ENCODE assay signal across 8 cellular contexts in genomic region chr1:21254335-21254951, GRCh38. TPM values are rescaled to one million over a fixed set of nuclear protein-coding genes. Genes with fewer than 3 reads are reported as not detected.
DNase-seq lines count a peak whose midpoint lies in the region; ATAC-seq and TF ChIP-seq lines count a peak whose summit lies in the region.

No MANE protein-coding gene starts in this region.

- WGBS in transverse colon (ENCODE audit: low coverage in 1 of 2), 2 donors, result 68 to 81% methylated on average over 5 to 8 of the region's 8 CpGs

- peaks cover 15% of the 10 kb centered on the region for H3K36me3 ChIP-seq in colonic mucosa
- H3K36me3 ChIP-seq in transverse colon, result peaks cover 0 to 12% (median 5%) of the 10 kb centered on the region in 4 donors

- H3K27ac ChIP-seq in colonic mucosa, result peak overlapping the region; percentile 19
- H3K27ac ChIP-seq in transverse colon, result peak overlapping the region; percentile 49 to 88 (median 84)

- H3K9ac ChIP-seq in colonic mucosa (ENCODE audit: low read depth in 2 of 2, low read length in 2 of 2), result no peak overlapping the region

- no peaks in the 10 kb centered on the region for H3K4me1 Mint-ChIP-seq in mesothelial cell of epicardium

- H3K27me3 Mint-ChIP-seq in mesothelial cell of epicardium (ENCODE audit: low read depth), result no peaks in the 10 kb centered on the region

- H3K4me3 Mint-ChIP-seq in mesothelial cell of epicardium, result no peak overlapping the region

- H3K4me3 ChIP-seq in colonic mucosa (no peak overlapping the region), transverse colon (no peak overlapping the region)

- TF ChIP-seq CTCF in colonic mucosa (IDR thresholded peaks at IDR 0.05) (no peak), mesothelial cell of epicardium (IDR thresholded peaks at IDR 0.05; ENCODE audit: unreplicated experiment) (no peak), transverse colon (IDR thresholded peaks at IDR 0.05) (no peak)

- H3K36me3 Mint-ChIP-seq in mesothelial cell of epicardium, result peaks cover 5% of the 10 kb centered on the region

- H3K27me3 ChIP-seq in colonic mucosa (no peaks in the 10 kb centered on the region), transverse colon (no peaks in the 10 kb centered on the region)

- in situ Hi-C loops in transverse colon (cut with MboI; ENCODE audit: low pct_ligation_motif_present in 1 of 4, low pct_unique_long_range_greater_than_20kb in 1 of 4, low sequenced_read_pairs in 3 of 4), result loop anchor here in 3 of 4 donors (5.0 to 10.0 kb wide), 2 partner anchors 110 to 113 kb away; no protein-coding TSS in a partner anchor

- no peak for TF ChIP-seq EP300 in transverse colon (IDR thresholded peaks at IDR 0.05; ENCODE audit: low read depth)

- ATAC-seq in GM19463 (IDR thresholded peaks at IDR 0.05; ENCODE audit: unreplicated experiment) (no peak), GM21381 (IDR thresholded peaks at IDR 0.05; ENCODE audit: unreplicated experiment) (no peak)

- peaks cover 13% of the 10 kb centered on the region for H3K4me1 ChIP-seq in colonic mucosa
- peaks cover 12 to 43% (median 25%) of the 10 kb centered on the region in 4 donors for H3K4me1 ChIP-seq in transverse colon

- H3K9me3 ChIP-seq in colonic mucosa, result no peaks in the 10 kb centered on the region
- no peaks in the 10 kb centered on the region for H3K9me3 ChIP-seq in transverse colon

- no peaks in the 10 kb centered on the region for H3K9me3 Mint-ChIP-seq in mesothelial cell of epicardium

- no peak for TF ChIP-seq POLR2A in transverse colon (IDR thresholded peaks at IDR 0.05)

- DNase-seq in NCI-H1417 (lab: John Stamatoyannopoulos, UW), result peak in 2 of 3 experiments; percentile 24 to 67
- no peak for DNase-seq in NCI-H1417 treated with DMSO at 0.1 percent for 48 hours (lab: John Stamatoyannopoulos, UW)
- peak; percentile 61 for DNase-seq in colonic mucosa
- no peak for DNase-seq in mesothelial cell of epicardium (ENCODE audit: low spot score in 2 of 2, unreplicated experiment in 2 of 2)
- peak; percentile 20 for DNase-seq in transverse colon
- DNase-seq in DMS153 treated with DMSO at 0.1 percent for 48 hours (lab: John Stamatoyannopoulos, UW; ENCODE audit: unreplicated experiment), result no peak

- intact Hi-C loops in colonic mucosa (cut with DNase I) (no loop called here), transverse colon (cut with DNase I; ENCODE audit: low total_unique reads) (no loop called here)

- peak overlapping the region; percentile 25 for H3K27ac Mint-ChIP-seq in mesothelial cell of epicardium

RNA-seq across cellular contexts. Expression of gene ECE1, which starts 35.8 kb away (rescaled TPM):
- total RNA-seq in colonic mucosa (100 to 1,000 TPM in 1 of 2 donors, 10 to 100 TPM in 1; 99.0 to 149 TPM), mesothelial cell of epicardium (39.3 to 41.8 TPM (median 41.1 TPM) in 3 replicates), transverse colon (100 to 1,000 TPM in 3 of 4 donors, 10 to 100 TPM in 1; 55.9 to 149 (median 112) TPM)

Comparison
In these comparisons a context has a peak if more than half of its experiments do, and no peak if none do; other contexts are left out.
1. DNase-seq: peak in NCI-H1417 (2 of 3), colonic mucosa (single experiment) and transverse colon (single experiment); none in NCI-H1417 treated with DMSO at 0.1 percent for 48 hours (single experiment), mesothelial cell of epicardium (0 of 2) and DMS153 treated with DMSO at 0.1 percent for 48 hours (single experiment).